ENCODE assay signal across 16 cellular contexts in the genomic region with DNA sequence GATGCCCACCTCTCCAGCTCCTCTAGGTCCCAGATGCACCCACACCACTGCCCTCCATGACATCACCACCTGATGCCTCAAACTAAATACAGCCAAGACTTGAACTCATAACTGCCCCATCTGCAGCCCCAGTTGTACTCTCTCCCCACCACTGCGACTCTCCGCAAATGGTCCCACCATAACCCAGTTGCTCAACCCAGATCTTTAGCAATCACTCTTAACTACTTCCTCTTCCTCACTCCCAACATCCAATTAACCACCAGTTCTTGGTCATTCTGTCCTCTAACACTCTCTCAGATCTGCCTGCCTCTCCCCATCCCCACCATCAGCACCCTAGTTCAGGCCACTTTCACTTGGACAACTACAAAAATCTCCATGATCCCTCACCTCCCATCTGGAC. TPM values are rescaled to one million over a fixed set of nuclear protein-coding genes. Genes with fewer than 3 reads are reported as not detected.
DNase-seq lines count a peak whose midpoint lies in the region; ATAC-seq and TF ChIP-seq lines count a peak whose summit lies in the region.
"Had no signal": no experiment of that assay in that cellular context is flagged by ENCODE, and none has a peak within 500 bp of the region (broad histone marks: within the 10 kb centered on the region; RNA-seq: fewer than 3 reads in every experiment).

No MANE protein-coding gene starts in this region.

- peak overlapping the region; percentile 17 to 88 (median 64) for H3K27ac Mint-ChIP-seq in brain
- no peak overlapping the region for H3K27ac Mint-ChIP-seq in activated CD4-positive, alpha-beta T cell treated with anti-CD3 and anti-CD28 coated beads, Interleukin-2, amount 10 ng/mL, durations not matched to agents 7 days and 5 days
- H3K27ac Mint-ChIP-seq: H9, T-cell had no signal

- peak overlapping the region in 1 of 5 experiments; percentile 3 for H3K4me3 Mint-ChIP-seq in brain
- H3K4me3 Mint-ChIP-seq in activated CD4-positive, alpha-beta T cell treated with anti-CD3 and anti-CD28 coated beads, Interleukin-2, amount 10 ng/mL, durations not matched to agents 7 days and 5 days, result no peak overlapping the region
- H3K4me3 Mint-ChIP-seq: H9, T-cell had no signal

- H3K4me1 ChIP-seq in upper lobe of right lung, result no peaks in the 10 kb centered on the region
- H3K4me1 ChIP-seq: Peyer's patch had no signal

- in situ Hi-C loops in KBM-7 (cut with MboI; ENCODE audit: low pct_unique_long_range_greater_than_20kb, low sequenced_read_pairs), result loop anchor here (25.0 kb wide), 1 partner anchor 264 kb away; a partner anchor contains a TSS

- H3K36me3 Mint-ChIP-seq in brain, result no peaks in the 10 kb centered on the region
- no peaks in the 10 kb centered on the region for H3K36me3 Mint-ChIP-seq in activated CD4-positive, alpha-beta T cell treated with anti-CD3 and anti-CD28 coated beads, Interleukin-2, amount 10 ng/mL, durations not matched to agents 7 days and 5 days (ENCODE audit: low read depth)
- H3K36me3 Mint-ChIP-seq: T-cell had no signal

- CTCF ChIA-PET in activated CD4-positive, alpha-beta T cell treated with anti-CD3 and anti-CD28 coated beads, Interleukin-2, amount 10 ng/mL, durations not matched to agents 7 days and 5 days (lab: Charles Lee), result interaction anchor here (1.5 kb wide), 1 partner anchor 11 kb away, joined by 3 read pairs; no protein-coding TSS in a partner anchor

- peak; percentile 5 for DNase-seq in KBM-7
- peak; percentile 89 for DNase-seq in NOMO-1 treated with DMSO at 0.1 percent for 48 hours (lab: John Stamatoyannopoulos, UW; ENCODE audit: unreplicated experiment)
- DNase-seq in upper lobe of right lung, result no peak
- no peak for DNase-seq in activated CD4-positive, alpha-beta T cell treated with anti-CD3 and anti-CD28 coated beads, Interleukin-2, amount 10 ng/mL, durations not matched to agents 7 days and 5 days
- DNase-seq in 8988T, result no peak
- DNase-seq: NCI-H1048, NCI-H1436, NCI-H1930, Peyer's patch, T-cell had no signal

- H3K4me3 ChIP-seq in upper lobe of right lung, result no peak overlapping the region
- H3K4me3 ChIP-seq: Peyer's patch, SK-N-MC had no signal

- POLR2A ChIA-PET in activated CD4-positive, alpha-beta T cell treated with anti-CD3 and anti-CD28 coated beads, Interleukin-2, amount 10 ng/mL, durations not matched to agents 7 days and 5 days (lab: Charles Lee), result no interaction called here

- peaks cover 66% of the 10 kb centered on the region for H3K4me1 Mint-ChIP-seq in brain
- no peaks in the 10 kb centered on the region for H3K4me1 Mint-ChIP-seq in activated CD4-positive, alpha-beta T cell treated with anti-CD3 and anti-CD28 coated beads, Interleukin-2, amount 10 ng/mL, durations not matched to agents 7 days and 5 days
- H3K4me1 Mint-ChIP-seq: T-cell had no signal

- intact Hi-C loops in upper lobe of right lung (cut with DNase I), result no loop called here

- peaks cover 0 to 5% (median 0%) of the 10 kb centered on the region in 5 experiments for H3K9me3 Mint-ChIP-seq in brain
- no peaks in the 10 kb centered on the region for H3K9me3 Mint-ChIP-seq in activated CD4-positive, alpha-beta T cell treated with anti-CD3 and anti-CD28 coated beads, Interleukin-2, amount 10 ng/mL, durations not matched to agents 7 days and 5 days
- H3K9me3 Mint-ChIP-seq: H9, T-cell had no signal

- peak; percentile 37 for ATAC-seq in upper lobe of right lung
- ATAC-seq in HG03457 (IDR thresholded peaks at IDR 0.05; ENCODE audit: unreplicated experiment), result no peak
- ATAC-seq: Right ventricle myocardium inferior, T-cell had no signal

- no peak overlapping the region for H3K27ac ChIP-seq in upper lobe of right lung
- H3K27ac ChIP-seq: C4-2B, Peyer's patch, SK-N-MC had no signal

- H3K27me3 ChIP-seq in upper lobe of right lung, result peaks cover 24% of the 10 kb centered on the region
- H3K27me3 ChIP-seq: Peyer's patch had no signal

- TF ChIP-seq CTCF in brain (conservative IDR thresholded peaks at IDR 0.05) (no peak), upper lobe of right lung (IDR thresholded peaks at IDR 0.05) (no peak)

- H3K27me3 Mint-ChIP-seq in brain, result peaks cover under 1% of the 10 kb centered on the region
- H3K27me3 Mint-ChIP-seq in activated CD4-positive, alpha-beta T cell treated with anti-CD3 and anti-CD28 coated beads, Interleukin-2, amount 10 ng/mL, durations not matched to agents 7 days and 5 days, result peaks cover 26% of the 10 kb centered on the region

- H3K9me3 ChIP-seq in upper lobe of right lung, result no peaks in the 10 kb centered on the region
- H3K9me3 ChIP-seq: Peyer's patch had no signal

- H3K36me3 ChIP-seq in upper lobe of right lung, result no peaks in the 10 kb centered on the region
- H3K36me3 ChIP-seq: Peyer's patch had no signal

RNA-seq across cellular contexts. Expression of a gene that starts 36.8 kb away (rescaled TPM):
- polyA plus RNA-seq in brain (ENCODE audit: insufficient read depth, low read depth, low replicate concordance), result not detected
- not detected for total RNA-seq in upper lobe of right lung
- total RNA-seq in activated CD4-positive, alpha-beta T cell treated with anti-CD3 and anti-CD28 coated beads, Interleukin-2, amount 10 ng/mL, durations not matched to agents 7 days and 5 days, result not detected
- total RNA-seq: H9, Right ventricle myocardium inferior had no signal

RNA-seq across cellular contexts. Expression of a gene that starts 37.2 kb away (rescaled TPM):
- 1.4 TPM for polyA plus RNA-seq in brain (ENCODE audit: insufficient read depth, low read depth, low replicate concordance)
- total RNA-seq in upper lobe of right lung, result 0.87 TPM
- under 1 TPM; 0.21 to 0.22 TPM for total RNA-seq in activated CD4-positive, alpha-beta T cell treated with anti-CD3 and anti-CD28 coated beads, Interleukin-2, amount 10 ng/mL, durations not matched to agents 7 days and 5 days

Comparison
In these comparisons a context has a peak if more than half of its experiments do, and no peak if none do; other contexts are left out.
1. DNase-seq: peak in KBM-7 (single experiment) and NOMO-1 treated with DMSO at 0.1 percent for 48 hours (single experiment); none in upper lobe of right lung (single experiment), activated CD4-positive, alpha-beta T cell treated with anti-CD3 and anti-CD28 coated beads, Interleukin-2, amount 10 ng/mL, durations not matched to agents 7 days and 5 days (single experiment) and 8988T (single experiment).